In the genomic region with DNA sequence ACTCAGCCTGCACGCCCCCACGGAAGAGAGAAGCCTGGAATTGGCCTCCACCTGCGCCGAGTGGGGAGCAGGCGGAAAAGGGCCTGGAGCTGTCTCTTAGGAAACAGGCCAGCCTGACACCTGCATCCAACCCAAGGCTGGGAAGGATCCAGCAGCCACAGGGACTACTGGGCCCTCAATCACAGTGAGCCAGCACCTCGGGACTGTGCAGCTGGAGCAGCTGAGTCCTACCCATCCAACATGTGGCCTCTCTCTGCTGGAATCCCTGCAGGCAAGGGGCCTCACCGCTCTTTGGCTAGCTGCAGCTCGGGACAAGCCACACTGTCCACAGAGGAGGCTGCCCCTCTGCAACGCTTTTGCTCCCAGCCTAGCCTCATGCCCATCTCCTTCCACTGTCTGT, we compare ENCODE assay signal across 13 cellular contexts. TPM values are rescaled to one million over a fixed set of nuclear protein-coding genes. Genes with fewer than 3 reads are reported as not detected.
DNase-seq lines count a peak whose midpoint lies in the region; TF ChIP-seq lines count a peak whose summit lies in the region.
"Had no signal": no experiment of that assay in that cellular context is flagged by ENCODE, and none has a peak within 500 bp of the region (broad histone marks: within the 10 kb centered on the region; RNA-seq: fewer than 3 reads in every experiment).

No MANE protein-coding gene starts in this region.

- H3K14ac ChIP-seq in trophoblast cell (ENCODE audit: low read length) = no peak overlapping the region

- H3K27ac ChIP-seq in BLaER1 (peak overlapping the region; percentile 26; the same call in 1 of the 2 replicates), cingulate gyrus (ENCODE audit: low read depth, low read length) (peak overlapping the region; percentile 1), trophoblast cell (ENCODE audit: low read depth, low read length) (no peak overlapping the region), tibial artery (peak overlapping the region in 1 of 2 donors; percentile 98)

- WGBS in trophoblast cell (ENCODE audit: extremely low coverage, insufficient coverage, insufficient read length) = no CpG with 5 or more reads among the region's 9 CpGs

- DNase-seq in RPMI7951 (ENCODE audit: low read depth) (peak; percentile 37), trophoblast cell (no peak), tibial artery (no peak), D341Med (ENCODE audit: low spot score) (no peak), DMS53 treated with DMSO at 0.1 percent for 48 hours (lab: John Stamatoyannopoulos, UW; ENCODE audit: unreplicated experiment) (no peak)
- DNase-seq: Calu3; CD4-positive, CD25-positive, alpha-beta regulatory T cell; EL; GDM1; KG1 had no signal

- H3K4me3 ChIP-seq in BLaER1 (no peak overlapping the region), trophoblast cell (ENCODE audit: low read depth, low read length) (peak overlapping the region; percentile 5), tibial artery (no peak overlapping the region)

- H2BK120ac ChIP-seq in trophoblast cell (ENCODE audit: insufficient read depth, low read length, poor library complexity) = no peak overlapping the region

- H3K4me2 ChIP-seq in BLaER1 = no peak overlapping the region
- no peak overlapping the region for H3K4me2 ChIP-seq in trophoblast cell (ENCODE audit: low read length)

- H3K36me3 ChIP-seq in BLaER1 (peaks cover 93% of the 10 kb centered on the region), trophoblast cell (ENCODE audit: control insufficient read depth in 1 of 2, insufficient read depth in 2 of 2, low read length in 2 of 2) (peaks cover 89 to 93% of the 10 kb centered on the region in 2 experiments), tibial artery (peaks cover 70 to 99% (median 93%) of the 10 kb centered on the region in 3 donors)

- H4K20me1 ChIP-seq in BLaER1 = peaks cover 84% of the 10 kb centered on the region

- no peak overlapping the region for H2BK5ac ChIP-seq in trophoblast cell (ENCODE audit: low read depth, low read length, poor library complexity)

- no peak overlapping the region for H2BK12ac ChIP-seq in trophoblast cell (ENCODE audit: low read length)

- H4K12ac ChIP-seq in trophoblast cell (ENCODE audit: low read depth, low read length) = no peak overlapping the region

- H2AK5ac ChIP-seq in trophoblast cell (ENCODE audit: low read length) = no peak overlapping the region

- no peak for TF ChIP-seq CTCF in tibial artery (IDR thresholded peaks at IDR 0.05)

- no peaks in the 10 kb centered on the region for H3K9me3 ChIP-seq in BLaER1
- H3K9me3 ChIP-seq in trophoblast cell (ENCODE audit: insufficient read depth, low read depth, low read length) = no peaks in the 10 kb centered on the region
- H3K9me3 ChIP-seq in tibial artery = no peaks in the 10 kb centered on the region

- H3K27me3 ChIP-seq in BLaER1 (no peaks in the 10 kb centered on the region), trophoblast cell (ENCODE audit: insufficient read depth, low read length) (no peaks in the 10 kb centered on the region), tibial artery (no peaks in the 10 kb centered on the region)

- H2AFZ ChIP-seq in trophoblast cell (ENCODE audit: insufficient read depth, low read length, poor library complexity) = no peak overlapping the region

- intact Hi-C loops in tibial artery (cut with DNase I; ENCODE audit: low total_unique reads) = no loop called here

- no peak overlapping the region for H4K91ac ChIP-seq in trophoblast cell (ENCODE audit: low read depth, low read length)

- H3K9ac ChIP-seq in BLaER1 (no peak overlapping the region), trophoblast cell (ENCODE audit: low read length) (no peak overlapping the region)

- H3K4ac ChIP-seq in trophoblast cell (ENCODE audit: low read depth, low read length) = no peak overlapping the region

- no peak overlapping the region for H3K23ac ChIP-seq in trophoblast cell (ENCODE audit: low read length)

- H3K79me1 ChIP-seq in trophoblast cell (ENCODE audit: low read length) = no peaks in the 10 kb centered on the region

- H3K4me1 ChIP-seq in BLaER1 (peaks cover 31% of the 10 kb centered on the region), trophoblast cell (ENCODE audit: control insufficient read depth in 1 of 2, insufficient read depth in 2 of 2, low read length in 2 of 2) (no peaks in the 10 kb centered on the region), tibial artery (peaks cover 0 to 42% (median 24%) of the 10 kb centered on the region in 4 donors)

- no peak overlapping the region for H4K8ac ChIP-seq in trophoblast cell (ENCODE audit: low read depth, low read length)

- H3K18ac ChIP-seq in trophoblast cell (ENCODE audit: low read length) = peak overlapping the region; percentile 1

- no peaks in the 10 kb centered on the region for H3K79me2 ChIP-seq in trophoblast cell (ENCODE audit: control insufficient read depth, insufficient read depth, low read length, poor library complexity)

RNA-seq across cellular contexts. Expression of gene EPHX3, which starts 8.3 kb away (rescaled TPM):
- total RNA-seq in RPMI7951 (2014; rRNA removed; shearing (Covaris generic)) = not detected in 2 replicates
- polyA plus RNA-seq in trophoblast cell (2013) = 4.4 and 4.7 TPM in 2 replicates
- polyA plus RNA-seq: AG04450; CD4-positive, CD25-positive, alpha-beta regulatory T cell had no signal

RNA-seq across cellular contexts. Expression of gene NOTCH3, which starts 39.7 kb away (rescaled TPM):
- total RNA-seq in RPMI7951 (2014; rRNA removed; shearing (Covaris generic)) = 0.60 and 0.68 TPM in 2 replicates
- 34.4 and 37.9 TPM in 2 replicates for polyA plus RNA-seq in trophoblast cell (2013)
- total RNA-seq: CD4-positive, CD25-positive, alpha-beta regulatory T cell had no signal
- polyA plus RNA-seq: CD4-positive, CD25-positive, alpha-beta regulatory T cell had no signal
